ENCODE assay signal across 3 cellular contexts in the genomic region with DNA sequence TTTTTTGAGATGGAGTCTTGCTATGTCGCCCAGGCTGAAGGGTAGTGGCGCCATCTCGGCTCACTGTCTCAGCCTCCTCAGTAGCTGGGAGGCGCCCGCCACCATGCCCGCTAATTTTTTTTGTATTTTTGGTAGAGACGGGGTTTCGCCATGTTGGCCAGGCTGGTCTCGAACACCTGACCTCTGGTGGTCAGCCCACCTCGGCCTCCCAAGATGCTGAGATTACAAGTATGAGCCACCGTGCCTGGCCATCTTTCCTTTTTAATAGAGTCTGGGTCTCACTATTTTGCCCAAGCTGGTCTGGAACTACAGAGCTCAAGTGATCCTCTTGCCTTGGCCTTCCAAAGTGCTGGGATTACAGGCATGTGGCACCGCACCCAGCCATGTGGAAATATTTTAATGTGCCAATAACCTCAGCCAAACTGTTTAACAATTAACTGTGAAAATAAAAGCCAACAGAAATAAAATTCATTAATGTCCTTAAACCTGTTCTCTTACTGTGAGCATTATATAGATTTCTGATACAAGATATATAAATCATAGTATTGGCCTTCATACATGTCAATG.
A peak's percentile ranks its signal among the peaks of the same experiment; 100 is the strongest.
TF ChIP-seq lines count a peak whose summit lies in the region.

No MANE protein-coding gene starts in this region.

TF ChIP-seq in liver, 16 proteins besides CTCF, POLR2A, EP300 and RAD21 (continued from another document):
- peak in 1 of 2 donors; percentile 13 for TF ChIP-seq HNF4A (conservative IDR thresholded peaks at IDR 0.05)

TF ChIP-seq in HepG2, 621 proteins besides CTCF, POLR2A, EP300 and RAD21 (continued from another document):
- TF ChIP-seq, protein P1, sequence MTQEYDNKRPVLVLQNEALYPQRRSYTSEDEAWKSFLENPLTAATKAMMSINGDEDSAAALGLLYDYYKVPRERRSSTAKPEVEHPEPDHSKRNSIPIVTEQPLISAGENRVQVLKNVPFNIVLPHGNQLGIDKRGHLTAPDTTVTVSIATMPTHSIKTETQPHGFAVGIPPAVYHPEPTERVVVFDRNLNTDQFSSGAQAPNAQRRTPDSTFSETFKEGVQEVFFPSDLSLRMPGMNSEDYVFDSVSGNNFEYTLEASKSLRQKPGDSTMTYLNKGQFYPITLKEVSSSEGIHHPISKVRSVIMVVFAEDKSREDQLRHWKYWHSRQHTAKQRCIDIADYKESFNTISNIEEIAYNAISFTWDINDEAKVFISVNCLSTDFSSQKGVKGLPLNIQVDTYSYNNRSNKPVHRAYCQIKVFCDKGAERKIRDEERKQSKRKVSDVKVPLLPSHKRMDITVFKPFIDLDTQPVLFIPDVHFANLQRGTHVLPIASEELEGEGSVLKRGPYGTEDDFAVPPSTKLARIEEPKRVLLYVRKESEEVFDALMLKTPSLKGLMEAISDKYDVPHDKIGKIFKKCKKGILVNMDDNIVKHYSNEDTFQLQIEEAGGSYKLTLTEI (CRISPR knock-in tag; conservative IDR thresholded peaks at IDR 0.05), result no peak
- TF ChIP-seq ZNF746 (CRISPR knock-in tag; IDR thresholded peaks at IDR 0.05) (no peak), ZNF841 (CRISPR knock-in tag; IDR thresholded peaks at IDR 0.05; ENCODE audit: borderline replicate concordance) (no peak), ZNF567 (CRISPR knock-in tag; IDR thresholded peaks at IDR 0.05; ENCODE audit: borderline replicate concordance) (no peak), ATM (IDR thresholded peaks at IDR 0.05; ENCODE audit: borderline replicate concordance) (no peak), SP4 (CRISPR knock-in tag; IDR thresholded peaks at IDR 0.05) (no peak)
- TF ChIP-seq, protein P2, sequence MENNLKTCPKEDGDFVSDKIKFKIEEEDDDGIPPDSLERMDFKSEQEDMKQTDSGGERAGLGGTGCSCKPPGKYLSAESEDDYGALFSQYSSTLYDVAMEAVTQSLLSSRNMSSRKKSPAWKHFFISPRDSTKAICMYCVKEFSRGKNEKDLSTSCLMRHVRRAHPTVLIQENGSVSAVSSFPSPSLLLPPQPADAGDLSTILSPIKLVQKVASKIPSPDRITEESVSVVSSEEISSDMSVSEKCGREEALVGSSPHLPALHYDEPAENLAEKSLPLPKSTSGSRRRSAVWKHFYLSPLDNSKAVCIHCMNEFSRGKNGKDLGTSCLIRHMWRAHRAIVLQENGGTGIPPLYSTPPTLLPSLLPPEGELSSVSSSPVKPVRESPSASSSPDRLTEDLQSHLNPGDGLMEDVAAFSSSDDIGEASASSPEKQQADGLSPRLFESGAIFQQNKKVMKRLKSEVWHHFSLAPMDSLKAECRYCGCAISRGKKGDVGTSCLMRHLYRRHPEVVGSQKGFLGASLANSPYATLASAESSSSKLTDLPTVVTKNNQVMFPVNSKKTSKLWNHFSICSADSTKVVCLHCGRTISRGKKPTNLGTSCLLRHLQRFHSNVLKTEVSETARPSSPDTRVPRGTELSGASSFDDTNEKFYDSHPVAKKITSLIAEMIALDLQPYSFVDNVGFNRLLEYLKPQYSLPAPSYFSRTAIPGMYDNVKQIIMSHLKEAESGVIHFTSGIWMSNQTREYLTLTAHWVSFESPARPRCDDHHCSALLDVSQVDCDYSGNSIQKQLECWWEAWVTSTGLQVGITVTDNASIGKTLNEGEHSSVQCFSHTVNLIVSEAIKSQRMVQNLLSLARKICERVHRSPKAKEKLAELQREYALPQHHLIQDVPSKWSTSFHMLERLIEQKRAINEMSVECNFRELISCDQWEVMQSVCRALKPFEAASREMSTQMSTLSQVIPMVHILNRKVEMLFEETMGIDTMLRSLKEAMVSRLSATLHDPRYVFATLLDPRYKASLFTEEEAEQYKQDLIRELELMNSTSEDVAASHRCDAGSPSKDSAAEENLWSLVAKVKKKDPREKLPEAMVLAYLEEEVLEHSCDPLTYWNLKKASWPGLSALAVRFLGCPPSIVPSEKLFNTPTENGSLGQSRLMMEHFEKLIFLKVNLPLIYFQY (CRISPR knock-in tag; IDR thresholded peaks at IDR 0.05; ENCODE audit: borderline replicate concordance), result no peak

TF ChIP-seq in WTC11, 78 proteins besides CTCF, POLR2A, EP300 and RAD21 (continued from another document):
- TF ChIP-seq, protein P3, sequence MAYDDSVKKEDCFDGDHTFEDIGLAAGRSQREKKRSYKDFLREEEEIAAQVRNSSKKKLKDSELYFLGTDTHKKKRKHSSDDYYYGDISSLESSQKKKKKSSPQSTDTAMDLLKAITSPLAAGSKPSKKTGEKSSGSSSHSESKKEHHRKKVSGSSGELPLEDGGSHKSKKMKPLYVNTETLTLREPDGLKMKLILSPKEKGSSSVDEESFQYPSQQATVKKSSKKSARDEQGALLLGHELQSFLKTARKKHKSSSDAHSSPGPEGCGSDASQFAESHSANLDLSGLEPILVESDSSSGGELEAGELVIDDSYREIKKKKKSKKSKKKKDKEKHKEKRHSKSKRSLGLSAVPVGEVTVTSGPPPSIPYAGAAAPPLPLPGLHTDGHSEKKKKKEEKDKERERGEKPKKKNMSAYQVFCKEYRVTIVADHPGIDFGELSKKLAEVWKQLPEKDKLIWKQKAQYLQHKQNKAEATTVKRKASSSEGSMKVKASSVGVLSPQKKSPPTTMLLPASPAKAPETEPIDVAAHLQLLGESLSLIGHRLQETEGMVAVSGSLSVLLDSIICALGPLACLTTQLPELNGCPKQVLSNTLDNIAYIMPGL (CRISPR knock-in tag; IDR thresholded peaks at IDR 0.05), result no peak
- TF ChIP-seq, protein P4, sequence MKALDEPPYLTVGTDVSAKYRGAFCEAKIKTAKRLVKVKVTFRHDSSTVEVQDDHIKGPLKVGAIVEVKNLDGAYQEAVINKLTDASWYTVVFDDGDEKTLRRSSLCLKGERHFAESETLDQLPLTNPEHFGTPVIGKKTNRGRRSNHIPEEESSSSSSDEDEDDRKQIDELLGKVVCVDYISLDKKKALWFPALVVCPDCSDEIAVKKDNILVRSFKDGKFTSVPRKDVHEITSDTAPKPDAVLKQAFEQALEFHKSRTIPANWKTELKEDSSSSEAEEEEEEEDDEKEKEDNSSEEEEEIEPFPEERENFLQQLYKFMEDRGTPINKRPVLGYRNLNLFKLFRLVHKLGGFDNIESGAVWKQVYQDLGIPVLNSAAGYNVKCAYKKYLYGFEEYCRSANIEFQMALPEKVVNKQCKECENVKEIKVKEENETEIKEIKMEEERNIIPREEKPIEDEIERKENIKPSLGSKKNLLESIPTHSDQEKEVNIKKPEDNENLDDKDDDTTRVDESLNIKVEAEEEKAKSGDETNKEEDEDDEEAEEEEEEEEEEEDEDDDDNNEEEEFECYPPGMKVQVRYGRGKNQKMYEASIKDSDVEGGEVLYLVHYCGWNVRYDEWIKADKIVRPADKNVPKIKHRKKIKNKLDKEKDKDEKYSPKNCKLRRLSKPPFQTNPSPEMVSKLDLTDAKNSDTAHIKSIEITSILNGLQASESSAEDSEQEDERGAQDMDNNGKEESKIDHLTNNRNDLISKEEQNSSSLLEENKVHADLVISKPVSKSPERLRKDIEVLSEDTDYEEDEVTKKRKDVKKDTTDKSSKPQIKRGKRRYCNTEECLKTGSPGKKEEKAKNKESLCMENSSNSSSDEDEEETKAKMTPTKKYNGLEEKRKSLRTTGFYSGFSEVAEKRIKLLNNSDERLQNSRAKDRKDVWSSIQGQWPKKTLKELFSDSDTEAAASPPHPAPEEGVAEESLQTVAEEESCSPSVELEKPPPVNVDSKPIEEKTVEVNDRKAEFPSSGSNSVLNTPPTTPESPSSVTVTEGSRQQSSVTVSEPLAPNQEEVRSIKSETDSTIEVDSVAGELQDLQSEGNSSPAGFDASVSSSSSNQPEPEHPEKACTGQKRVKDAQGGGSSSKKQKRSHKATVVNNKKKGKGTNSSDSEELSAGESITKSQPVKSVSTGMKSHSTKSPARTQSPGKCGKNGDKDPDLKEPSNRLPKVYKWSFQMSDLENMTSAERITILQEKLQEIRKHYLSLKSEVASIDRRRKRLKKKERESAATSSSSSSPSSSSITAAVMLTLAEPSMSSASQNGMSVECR (CRISPR knock-in tag; IDR thresholded peaks at IDR 0.05; ENCODE audit: borderline replicate concordance), result no peak
- TF ChIP-seq ELF4 (CRISPR knock-in tag; IDR thresholded peaks at IDR 0.05; ENCODE audit: low read depth) (no peak), ZNF671 (CRISPR knock-in tag; IDR thresholded peaks at IDR 0.05) (no peak), GABPB1 (CRISPR knock-in tag; IDR thresholded peaks at IDR 0.05) (no peak), ZNF317 (CRISPR knock-in tag; IDR thresholded peaks at IDR 0.05; ENCODE audit: borderline replicate concordance, low read depth) (no peak), CREM (CRISPR knock-in tag; IDR thresholded peaks at IDR 0.05) (no peak), OVOL2 (CRISPR knock-in tag; IDR thresholded peaks at IDR 0.05; ENCODE audit: borderline replicate concordance) (no peak), NR3C1 (CRISPR knock-in tag; conservative IDR thresholded peaks at IDR 0.05; ENCODE audit: low read depth) (no peak), NR1H2 (CRISPR knock-in tag; IDR thresholded peaks at IDR 0.05) (no peak)
- TF ChIP-seq, protein P5, sequence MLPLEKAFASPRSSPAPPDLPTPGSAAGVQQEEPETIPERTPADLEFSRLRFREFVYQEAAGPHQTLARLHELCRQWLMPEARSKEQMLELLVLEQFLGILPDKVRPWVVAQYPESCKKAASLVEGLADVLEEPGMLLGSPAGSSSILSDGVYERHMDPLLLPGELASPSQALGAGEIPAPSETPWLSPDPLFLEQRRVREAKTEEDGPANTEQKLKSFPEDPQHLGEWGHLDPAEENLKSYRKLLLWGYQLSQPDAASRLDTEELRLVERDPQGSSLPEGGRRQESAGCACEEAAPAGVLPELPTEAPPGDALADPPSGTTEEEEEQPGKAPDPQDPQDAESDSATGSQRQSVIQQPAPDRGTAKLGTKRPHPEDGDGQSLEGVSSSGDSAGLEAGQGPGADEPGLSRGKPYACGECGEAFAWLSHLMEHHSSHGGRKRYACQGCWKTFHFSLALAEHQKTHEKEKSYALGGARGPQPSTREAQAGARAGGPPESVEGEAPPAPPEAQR (CRISPR knock-in tag; IDR thresholded peaks at IDR 0.05), result no peak
- TF ChIP-seq, protein P6, sequence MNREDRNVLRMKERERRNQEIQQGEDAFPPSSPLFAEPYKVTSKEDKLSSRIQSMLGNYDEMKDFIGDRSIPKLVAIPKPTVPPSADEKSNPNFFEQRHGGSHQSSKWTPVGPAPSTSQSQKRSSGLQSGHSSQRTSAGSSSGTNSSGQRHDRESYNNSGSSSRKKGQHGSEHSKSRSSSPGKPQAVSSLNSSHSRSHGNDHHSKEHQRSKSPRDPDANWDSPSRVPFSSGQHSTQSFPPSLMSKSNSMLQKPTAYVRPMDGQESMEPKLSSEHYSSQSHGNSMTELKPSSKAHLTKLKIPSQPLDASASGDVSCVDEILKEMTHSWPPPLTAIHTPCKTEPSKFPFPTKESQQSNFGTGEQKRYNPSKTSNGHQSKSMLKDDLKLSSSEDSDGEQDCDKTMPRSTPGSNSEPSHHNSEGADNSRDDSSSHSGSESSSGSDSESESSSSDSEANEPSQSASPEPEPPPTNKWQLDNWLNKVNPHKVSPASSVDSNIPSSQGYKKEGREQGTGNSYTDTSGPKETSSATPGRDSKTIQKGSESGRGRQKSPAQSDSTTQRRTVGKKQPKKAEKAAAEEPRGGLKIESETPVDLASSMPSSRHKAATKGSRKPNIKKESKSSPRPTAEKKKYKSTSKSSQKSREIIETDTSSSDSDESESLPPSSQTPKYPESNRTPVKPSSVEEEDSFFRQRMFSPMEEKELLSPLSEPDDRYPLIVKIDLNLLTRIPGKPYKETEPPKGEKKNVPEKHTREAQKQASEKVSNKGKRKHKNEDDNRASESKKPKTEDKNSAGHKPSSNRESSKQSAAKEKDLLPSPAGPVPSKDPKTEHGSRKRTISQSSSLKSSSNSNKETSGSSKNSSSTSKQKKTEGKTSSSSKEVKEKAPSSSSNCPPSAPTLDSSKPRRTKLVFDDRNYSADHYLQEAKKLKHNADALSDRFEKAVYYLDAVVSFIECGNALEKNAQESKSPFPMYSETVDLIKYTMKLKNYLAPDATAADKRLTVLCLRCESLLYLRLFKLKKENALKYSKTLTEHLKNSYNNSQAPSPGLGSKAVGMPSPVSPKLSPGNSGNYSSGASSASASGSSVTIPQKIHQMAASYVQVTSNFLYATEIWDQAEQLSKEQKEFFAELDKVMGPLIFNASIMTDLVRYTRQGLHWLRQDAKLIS (CRISPR knock-in tag; IDR thresholded peaks at IDR 0.05; ENCODE audit: borderline replicate concordance), result no peak
- TF ChIP-seq, protein P7, sequence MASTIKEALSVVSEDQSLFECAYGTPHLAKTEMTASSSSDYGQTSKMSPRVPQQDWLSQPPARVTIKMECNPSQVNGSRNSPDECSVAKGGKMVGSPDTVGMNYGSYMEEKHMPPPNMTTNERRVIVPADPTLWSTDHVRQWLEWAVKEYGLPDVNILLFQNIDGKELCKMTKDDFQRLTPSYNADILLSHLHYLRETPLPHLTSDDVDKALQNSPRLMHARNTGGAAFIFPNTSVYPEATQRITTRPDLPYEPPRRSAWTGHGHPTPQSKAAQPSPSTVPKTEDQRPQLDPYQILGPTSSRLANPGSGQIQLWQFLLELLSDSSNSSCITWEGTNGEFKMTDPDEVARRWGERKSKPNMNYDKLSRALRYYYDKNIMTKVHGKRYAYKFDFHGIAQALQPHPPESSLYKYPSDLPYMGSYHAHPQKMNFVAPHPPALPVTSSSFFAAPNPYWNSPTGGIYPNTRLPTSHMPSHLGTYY (CRISPR knock-in tag; IDR thresholded peaks at IDR 0.05), result no peak
- TF ChIP-seq, protein P8, sequence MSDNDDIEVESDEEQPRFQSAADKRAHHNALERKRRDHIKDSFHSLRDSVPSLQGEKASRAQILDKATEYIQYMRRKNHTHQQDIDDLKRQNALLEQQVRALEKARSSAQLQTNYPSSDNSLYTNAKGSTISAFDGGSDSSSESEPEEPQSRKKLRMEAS (CRISPR knock-in tag; IDR thresholded peaks at IDR 0.05), result no peak
